ENCODE assay signal across 1 cellular context in genomic region chr22:30968015-30968923, GRCh38.
TF ChIP-seq lines count a peak whose summit lies in the region.

MORC2 (minus strand) TSS chr22:30968774; CDS start chr22:30967889, 885 bp downstream.

TF ChIP-seq in HepG2, 621 proteins besides CTCF, POLR2A, EP300 and RAD21 (continued from another document and continues in another):
- TF ChIP-seq NFKB2 (CRISPR knock-in tag; IDR thresholded peaks at IDR 0.05; ENCODE audit: borderline replicate concordance) (no peak; the same call in 1 of the 2 replicates), ZNF713 (CRISPR knock-in tag; IDR thresholded peaks at IDR 0.05) (no peak), TP53 (CRISPR knock-in tag; conservative IDR thresholded peaks at IDR 0.05) (no peak), POLR2AphosphoS5 (IDR thresholded peaks at IDR 0.05; ENCODE audit: low read depth, low read length) (no peak), GTF3A (CRISPR knock-in tag; conservative IDR thresholded peaks at IDR 0.05) (no peak), SP5 (CRISPR knock-in tag; IDR thresholded peaks at IDR 0.05; ENCODE audit: borderline replicate concordance, low read depth) (peak; percentile 81), GFI1 (CRISPR knock-in tag; IDR thresholded peaks at IDR 0.05; ENCODE audit: borderline replicate concordance) (peak; percentile 72; the same call in 1 of the 2 replicates), KDM5B (CRISPR knock-in tag; IDR thresholded peaks at IDR 0.05; ENCODE audit: borderline replicate concordance) (0 out of 2 replicates have a peak, but pooled peaks have one; percentile 5), SIN3A (IDR thresholded peaks at IDR 0.05; ENCODE audit: borderline replicate concordance, low read depth, low read length) (0 out of 2 replicates have a peak, but pooled peaks have one; percentile 9), ZGPAT (CRISPR knock-in tag; IDR thresholded peaks at IDR 0.05) (0 out of 2 replicates have a peak, but pooled peaks have one; percentile 3), TFDP1 (CRISPR knock-in tag; IDR thresholded peaks at IDR 0.05; ENCODE audit: borderline replicate concordance) (0 out of 2 replicates have a peak, but pooled peaks have one; percentile 14), HOXA3 (CRISPR knock-in tag; IDR thresholded peaks at IDR 0.05) (peak; percentile 46; the same call in 1 of the 2 replicates), ZNF607 (CRISPR knock-in tag; IDR thresholded peaks at IDR 0.05; ENCODE audit: borderline replicate concordance) (peak; percentile 45; the same call in 1 of the 2 replicates), SNAI1 (CRISPR knock-in tag; IDR thresholded peaks at IDR 0.05; ENCODE audit: borderline replicate concordance) (peak; percentile 12; the same call in 1 of the 2 replicates), ZNF777 (CRISPR knock-in tag; IDR thresholded peaks at IDR 0.05) (peak; percentile 63), NAIF1 (CRISPR knock-in tag; IDR thresholded peaks at IDR 0.05; ENCODE audit: borderline replicate concordance) (peak; percentile 58; the same call in 1 of the 2 replicates), ATF7 (IDR thresholded peaks at IDR 0.05) (peak; percentile 36; the same call in 1 of the 2 replicates), ATF7 (CRISPR knock-in tag; IDR thresholded peaks at IDR 0.05) (no peak), ZXDC (CRISPR knock-in tag; IDR thresholded peaks at IDR 0.05) (peak; percentile 83; the same call in 1 of the 2 replicates), ZNF550 (CRISPR knock-in tag; IDR thresholded peaks at IDR 0.05; ENCODE audit: borderline replicate concordance) (no peak), MTA3 (CRISPR knock-in tag; IDR thresholded peaks at IDR 0.05) (no peak), KLF12 (CRISPR knock-in tag; IDR thresholded peaks at IDR 0.05; ENCODE audit: borderline replicate concordance) (no peak), ZNF737 (CRISPR knock-in tag; IDR thresholded peaks at IDR 0.05; ENCODE audit: borderline replicate concordance) (no peak), ZNF367 (CRISPR knock-in tag; IDR thresholded peaks at IDR 0.05; ENCODE audit: borderline replicate concordance) (no peak), RFX1 (IDR thresholded peaks at IDR 0.05) (no peak), HNF4G (IDR thresholded peaks at IDR 0.05; ENCODE audit: borderline replicate concordance, low read depth, low read length) (no peak), HNF4G (CRISPR knock-in tag; IDR thresholded peaks at IDR 0.05; ENCODE audit: borderline replicate concordance, low read depth) (peak; percentile 65; the same call in 1 of the 2 replicates), BRF2 (CRISPR knock-in tag; IDR thresholded peaks at IDR 0.05) (no peak; the same call in 1 of the 2 replicates), ZNF572 (CRISPR knock-in tag; IDR thresholded peaks at IDR 0.05) (no peak), EEA1 (CRISPR knock-in tag; IDR thresholded peaks at IDR 0.05; ENCODE audit: borderline replicate concordance) (peak; percentile 29; the same call in 1 of the 2 replicates), HMG20B (CRISPR knock-in tag; conservative IDR thresholded peaks at IDR 0.05) (0 out of 2 replicates have a peak, but pooled peaks have one; percentile 35), DR1 (CRISPR knock-in tag; IDR thresholded peaks at IDR 0.05) (no peak; the same call in 1 of the 2 replicates), ZIK1 (CRISPR knock-in tag; IDR thresholded peaks at IDR 0.05; ENCODE audit: borderline replicate concordance, low read depth) (0 out of 2 replicates have a peak, but pooled peaks have one; percentile 11), SNAPC2 (CRISPR knock-in tag; IDR thresholded peaks at IDR 0.05) (0 out of 2 replicates have a peak, but pooled peaks have one; percentile 39), ZNF280B (CRISPR knock-in tag; IDR thresholded peaks at IDR 0.05; ENCODE audit: borderline replicate concordance) (no peak), ZFY (CRISPR knock-in tag; IDR thresholded peaks at IDR 0.05) (peak; percentile 52), RXRA (CRISPR knock-in tag; IDR thresholded peaks at IDR 0.05) (no peak), HMGA1 (CRISPR knock-in tag; conservative IDR thresholded peaks at IDR 0.05) (no peak), HINFP (CRISPR knock-in tag; IDR thresholded peaks at IDR 0.05; ENCODE audit: low read depth) (no peak), SPEN (CRISPR knock-in tag; IDR thresholded peaks at IDR 0.05; ENCODE audit: low read depth) (peak; percentile 8), SMAD3 (CRISPR knock-in tag; IDR thresholded peaks at IDR 0.05) (no peak), ZNF350 (CRISPR knock-in tag; IDR thresholded peaks at IDR 0.05; ENCODE audit: borderline replicate concordance, low read depth) (peak; percentile 6; the same call in 1 of the 2 replicates), ZNF83 (CRISPR knock-in tag; IDR thresholded peaks at IDR 0.05; ENCODE audit: borderline replicate concordance) (no peak), ZNF142 (CRISPR knock-in tag; IDR thresholded peaks at IDR 0.05) (no peak), ZNF878 (CRISPR knock-in tag; IDR thresholded peaks at IDR 0.05) (0 out of 2 replicates have a peak, but pooled peaks have one; percentile 80), ZNF543 (CRISPR knock-in tag; IDR thresholded peaks at IDR 0.05) (peak; percentile 59; the same call in 1 of the 2 replicates), FOXK1 (CRISPR knock-in tag; IDR thresholded peaks at IDR 0.05; ENCODE audit: borderline replicate concordance, low read depth) (peak; percentile 30; the same call in 1 of the 2 replicates), ZNF274 (CRISPR knock-in tag; IDR thresholded peaks at IDR 0.05) (no peak; the same call in 1 of the 2 replicates), ZNF746 (CRISPR knock-in tag; IDR thresholded peaks at IDR 0.05) (peak; percentile 26; the same call in 1 of the 2 replicates), ZMYM4 (CRISPR knock-in tag; IDR thresholded peaks at IDR 0.05) (no peak), ZBTB14 (CRISPR knock-in tag; IDR thresholded peaks at IDR 0.05) (no peak), FOXA1 (IDR thresholded peaks at IDR 0.05) (no peak), FOXA1 (CRISPR knock-in tag; IDR thresholded peaks at IDR 0.05) (0 out of 2 replicates have a peak, but pooled peaks have one; percentile 32)
